Comparison of ENCODE assay signal across 15 cellular contexts in the genomic region with DNA sequence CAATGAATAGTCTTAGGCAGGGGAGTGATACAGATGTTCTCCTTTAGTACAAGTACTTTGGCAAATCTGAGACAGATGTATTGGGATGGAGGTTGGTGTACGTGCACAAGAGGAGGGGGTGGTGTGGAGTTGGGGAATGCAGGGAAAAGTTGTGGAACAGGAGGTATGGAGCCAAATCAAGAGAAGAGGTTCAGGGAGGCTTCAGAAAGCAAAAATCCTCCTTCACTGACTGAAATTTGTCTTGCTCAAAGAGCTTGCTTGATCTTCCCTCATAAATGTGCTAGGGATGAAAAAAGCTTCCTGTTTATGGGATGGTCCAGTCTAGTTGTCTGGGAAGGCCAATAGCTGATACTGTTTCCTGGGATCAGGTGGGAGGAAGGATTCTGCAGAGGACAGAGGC. TPM values are rescaled to one million over a fixed set of nuclear protein-coding genes. Genes with fewer than 3 reads are reported as not detected.
"Had no signal": no experiment of that assay in that cellular context is flagged by ENCODE, and none has a peak within 500 bp of the region (broad histone marks: within the 10 kb centered on the region; RNA-seq: fewer than 3 reads in every experiment).

No MANE protein-coding gene starts in this region.

- H3K36me3 ChIP-seq: cardiac muscle cell, right lobe of liver, suprapubic skin, upper lobe of right lung had no signal

- H3K27ac ChIP-seq: cardiac muscle cell, psoas muscle, right lobe of liver, suprapubic skin, upper lobe of right lung had no signal

- DNase-seq: activated CD4-positive, alpha-beta T cell treated with anti-CD3 and anti-CD28 coated beads, Interleukin-2, amount 50 U/mL, for 1 hour; activated naive CD4-positive, alpha-beta T cell; activated T-cell treated with anti-CD3 and anti-CD28 coated beads, Interleukin-2, amount 50 U/mL, for 48 hours; foreskin melanocyte; head of caudate nucleus; left colon; naive thymus-derived CD8-positive, alpha-beta T cell; psoas muscle; right lobe of liver; stimulated activated naive CD8-positive, alpha-beta T cell treated with anti-CD3 and anti-CD28 coated beads, Interleukin-15, Interleukin-2, amounts not matched to agents 100 U/mL and 50 U/mL, for 24 hours; upper lobe of right lung had no signal

- H3K27me3 ChIP-seq: cardiac muscle cell, right lobe of liver, suprapubic skin, upper lobe of right lung had no signal

- ATAC-seq: left colon; naive thymus-derived CD8-positive, alpha-beta T cell; psoas muscle; right lobe of liver; stimulated activated naive CD8-positive, alpha-beta T cell treated with anti-CD3 and anti-CD28 coated beads, Interleukin-15, Interleukin-2, amounts not matched to agents 100 U/mL and 50 U/mL, for 24 hours; upper lobe of right lung; WTC11 had no signal

- H3K27me3 Mint-ChIP-seq: naive thymus-derived CD8-positive, alpha-beta T cell had no signal

- H3K4me3 Mint-ChIP-seq: naive thymus-derived CD8-positive, alpha-beta T cell; WTC11 had no signal

- H3K27ac Mint-ChIP-seq: WTC11 had no signal

- H3K9me3 ChIP-seq: psoas muscle, right lobe of liver, suprapubic skin, upper lobe of right lung had no signal

- H3K4me3 ChIP-seq: cardiac muscle cell, lung, psoas muscle, right lobe of liver, suprapubic skin, upper lobe of right lung had no signal

- H3K36me3 Mint-ChIP-seq: naive thymus-derived CD8-positive, alpha-beta T cell; WTC11 had no signal

- H3K9me3 Mint-ChIP-seq: naive thymus-derived CD8-positive, alpha-beta T cell; WTC11 had no signal

RNA-seq across cellular contexts. Expression of a gene that starts 57.6 kb away (rescaled TPM):
- total RNA-seq: naive thymus-derived CD8-positive, alpha-beta T cell had no signal
- polyA plus RNA-seq: naive thymus-derived CD8-positive, alpha-beta T cell had no signal
